1 cellular context compared by ENCODE assay signal in genomic region chr9:126376311-126376902, GRCh38.
TF ChIP-seq lines count a peak whose summit lies in the region.

No MANE protein-coding gene starts in this region.

TF ChIP-seq in HepG2, 621 proteins besides CTCF, POLR2A, EP300 and RAD21 (continued from another document and continues in another):
- TF ChIP-seq MEIS2 (CRISPR knock-in tag; IDR thresholded peaks at IDR 0.05), result 0 out of 2 replicates have a peak, but pooled peaks have one; percentile 24
- TF ChIP-seq RCOR2 (CRISPR knock-in tag; IDR thresholded peaks at IDR 0.05), result no peak
- peak; percentile 34; the same call in 1 of the 2 replicates for TF ChIP-seq YEATS4 (CRISPR knock-in tag; IDR thresholded peaks at IDR 0.05; ENCODE audit: borderline replicate concordance)
- TF ChIP-seq ETV5 (CRISPR knock-in tag; IDR thresholded peaks at IDR 0.05; ENCODE audit: borderline replicate concordance), result peak; percentile 46; the same call in 1 of the 2 replicates
- TF ChIP-seq ZNF570 (CRISPR knock-in tag; IDR thresholded peaks at IDR 0.05; ENCODE audit: borderline replicate concordance), result no peak
- TF ChIP-seq DMAP1 (CRISPR knock-in tag; IDR thresholded peaks at IDR 0.05), result peak; percentile 66
- TF ChIP-seq ZNF652 (CRISPR knock-in tag; IDR thresholded peaks at IDR 0.05; ENCODE audit: borderline replicate concordance, low read depth), result 0 out of 2 replicates have a peak, but pooled peaks have one; percentile 12
- peak; percentile 76; the same call in 1 of the 2 replicates for TF ChIP-seq ZSCAN21 (CRISPR knock-in tag; IDR thresholded peaks at IDR 0.05; ENCODE audit: borderline replicate concordance)
- peak; percentile 78; the same call in 1 of the 2 replicates for TF ChIP-seq ZKSCAN1 (IDR thresholded peaks at IDR 0.05; ENCODE audit: low read length)
- peak; percentile 49; the same call in 1 of the 2 replicates for TF ChIP-seq ARID4A (CRISPR knock-in tag; IDR thresholded peaks at IDR 0.05; ENCODE audit: borderline replicate concordance)
- TF ChIP-seq RORA (CRISPR knock-in tag; IDR thresholded peaks at IDR 0.05), result no peak
- TF ChIP-seq, protein P1, sequence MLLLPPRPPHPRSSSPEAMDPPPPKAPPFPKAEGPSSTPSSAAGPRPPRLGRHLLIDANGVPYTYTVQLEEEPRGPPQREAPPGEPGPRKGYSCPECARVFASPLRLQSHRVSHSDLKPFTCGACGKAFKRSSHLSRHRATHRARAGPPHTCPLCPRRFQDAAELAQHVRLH (CRISPR knock-in tag; IDR thresholded peaks at IDR 0.05; ENCODE audit: borderline replicate concordance, low read depth), result no peak
- TF ChIP-seq ZNF746 (CRISPR knock-in tag; IDR thresholded peaks at IDR 0.05), result peak; percentile 90
- 0 out of 2 replicates have a peak, but pooled peaks have one; percentile 36 for TF ChIP-seq HNF4A (CRISPR knock-in tag; IDR thresholded peaks at IDR 0.05)
- TF ChIP-seq PITX1 (CRISPR knock-in tag; IDR thresholded peaks at IDR 0.05), result peak; percentile 63
- TF ChIP-seq NFIB (CRISPR knock-in tag; IDR thresholded peaks at IDR 0.05; ENCODE audit: borderline replicate concordance), result no peak
- TF ChIP-seq HIVEP1 (CRISPR knock-in tag; IDR thresholded peaks at IDR 0.05), result no peak
- peak; percentile 27; the same call in 1 of the 2 replicates for TF ChIP-seq KMT2B (CRISPR knock-in tag; IDR thresholded peaks at IDR 0.05)
- peak; percentile 37; the same call in 1 of the 2 replicates for TF ChIP-seq ZNF543 (CRISPR knock-in tag; IDR thresholded peaks at IDR 0.05)
- TF ChIP-seq, protein P2, sequence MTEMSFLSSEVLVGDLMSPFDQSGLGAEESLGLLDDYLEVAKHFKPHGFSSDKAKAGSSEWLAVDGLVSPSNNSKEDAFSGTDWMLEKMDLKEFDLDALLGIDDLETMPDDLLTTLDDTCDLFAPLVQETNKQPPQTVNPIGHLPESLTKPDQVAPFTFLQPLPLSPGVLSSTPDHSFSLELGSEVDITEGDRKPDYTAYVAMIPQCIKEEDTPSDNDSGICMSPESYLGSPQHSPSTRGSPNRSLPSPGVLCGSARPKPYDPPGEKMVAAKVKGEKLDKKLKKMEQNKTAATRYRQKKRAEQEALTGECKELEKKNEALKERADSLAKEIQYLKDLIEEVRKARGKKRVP (CRISPR knock-in tag; IDR thresholded peaks at IDR 0.05), result no peak
- no peak for TF ChIP-seq JUN (CRISPR knock-in tag; IDR thresholded peaks at IDR 0.05)
- TF ChIP-seq ZBTB4 (CRISPR knock-in tag; IDR thresholded peaks at IDR 0.05; ENCODE audit: borderline replicate concordance), result no peak
- no peak for TF ChIP-seq ARID3A (IDR thresholded peaks at IDR 0.05; ENCODE audit: low read depth, low read length)
- TF ChIP-seq, protein P3, sequence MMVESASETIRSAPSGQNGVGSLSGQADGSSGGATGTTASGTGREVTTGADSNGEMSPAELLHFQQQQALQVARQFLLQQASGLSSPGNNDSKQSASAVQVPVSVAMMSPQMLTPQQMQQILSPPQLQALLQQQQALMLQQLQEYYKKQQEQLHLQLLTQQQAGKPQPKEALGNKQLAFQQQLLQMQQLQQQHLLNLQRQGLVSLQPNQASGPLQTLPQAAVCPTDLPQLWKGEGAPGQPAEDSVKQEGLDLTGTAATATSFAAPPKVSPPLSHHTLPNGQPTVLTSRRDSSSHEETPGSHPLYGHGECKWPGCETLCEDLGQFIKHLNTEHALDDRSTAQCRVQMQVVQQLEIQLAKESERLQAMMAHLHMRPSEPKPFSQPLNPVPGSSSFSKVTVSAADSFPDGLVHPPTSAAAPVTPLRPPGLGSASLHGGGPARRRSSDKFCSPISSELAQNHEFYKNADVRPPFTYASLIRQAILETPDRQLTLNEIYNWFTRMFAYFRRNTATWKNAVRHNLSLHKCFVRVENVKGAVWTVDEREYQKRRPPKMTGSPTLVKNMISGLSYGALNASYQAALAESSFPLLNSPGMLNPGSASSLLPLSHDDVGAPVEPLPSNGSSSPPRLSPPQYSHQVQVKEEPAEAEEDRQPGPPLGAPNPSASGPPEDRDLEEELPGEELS (CRISPR knock-in tag; IDR thresholded peaks at IDR 0.05), result peak; percentile 79
- no peak for TF ChIP-seq TGIF2 (CRISPR knock-in tag; IDR thresholded peaks at IDR 0.05)
- TF ChIP-seq, protein P4, sequence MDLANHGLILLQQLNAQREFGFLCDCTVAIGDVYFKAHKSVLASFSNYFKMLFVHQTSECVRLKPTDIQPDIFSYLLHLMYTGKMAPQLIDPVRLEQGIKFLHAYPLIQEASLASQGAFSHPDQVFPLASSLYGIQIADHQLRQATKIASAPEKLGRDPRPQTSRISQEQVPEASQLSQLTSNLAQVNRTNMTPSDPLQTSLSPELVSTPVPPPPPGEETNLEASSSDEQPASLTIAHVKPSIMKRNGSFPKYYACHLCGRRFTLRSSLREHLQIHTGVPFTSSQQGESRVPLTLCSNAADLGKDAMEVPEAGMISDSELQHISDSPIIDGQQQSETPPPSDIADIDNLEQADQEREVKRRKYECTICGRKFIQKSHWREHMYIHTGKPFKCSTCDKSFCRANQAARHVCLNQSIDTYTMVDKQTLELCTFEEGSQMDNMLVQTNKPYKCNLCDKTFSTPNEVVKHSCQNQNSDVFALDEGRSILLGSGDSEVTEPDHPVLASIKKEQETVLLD (CRISPR knock-in tag; IDR thresholded peaks at IDR 0.05; ENCODE audit: low read depth), result no peak
- no peak for TF ChIP-seq ZMYM4 (CRISPR knock-in tag; IDR thresholded peaks at IDR 0.05)
- no peak for TF ChIP-seq NR3C1 (CRISPR knock-in tag; IDR thresholded peaks at IDR 0.05)
- TF ChIP-seq HOMEZ (CRISPR knock-in tag; IDR thresholded peaks at IDR 0.05; ENCODE audit: low read depth), result no peak
- TF ChIP-seq ZNF790 (CRISPR knock-in tag; IDR thresholded peaks at IDR 0.05; ENCODE audit: borderline replicate concordance), result no peak
- TF ChIP-seq TARDBP (CRISPR knock-in tag; IDR thresholded peaks at IDR 0.05), result no peak; the same call in 1 of the 2 replicates
- TF ChIP-seq NCOA2 (CRISPR knock-in tag; IDR thresholded peaks at IDR 0.05), result peak; percentile 59; the same call in 1 of the 2 replicates
- peak; percentile 31; the same call in 1 of the 2 replicates for TF ChIP-seq ZNF205 (CRISPR knock-in tag; IDR thresholded peaks at IDR 0.05)
- TF ChIP-seq SATB2 (CRISPR knock-in tag; IDR thresholded peaks at IDR 0.05), result no peak
- no peak for TF ChIP-seq ZFP36L1 (CRISPR knock-in tag; IDR thresholded peaks at IDR 0.05)
- peak; percentile 29; the same call in 1 of the 2 replicates for TF ChIP-seq HDAC1 (CRISPR knock-in tag; IDR thresholded peaks at IDR 0.05)
- TF ChIP-seq FOXP1 (IDR thresholded peaks at IDR 0.05), result no peak
- no peak for TF ChIP-seq FOXP1 (CRISPR knock-in tag; IDR thresholded peaks at IDR 0.05)
- TF ChIP-seq POLR2AphosphoS5 (IDR thresholded peaks at IDR 0.05; ENCODE audit: low read depth, low read length), result peak; percentile 63
- no peak for TF ChIP-seq SP1 (IDR thresholded peaks at IDR 0.05)
- TF ChIP-seq SP1 (CRISPR knock-in tag; IDR thresholded peaks at IDR 0.05), result no peak
- TF ChIP-seq ISL2 (CRISPR knock-in tag; IDR thresholded peaks at IDR 0.05), result peak; percentile 61; the same call in 1 of the 2 replicates
- TF ChIP-seq JDP2 (CRISPR knock-in tag; IDR thresholded peaks at IDR 0.05; ENCODE audit: borderline replicate concordance), result no peak
- TF ChIP-seq TCF7L2 (IDR thresholded peaks at IDR 0.05; ENCODE audit: low read depth, low read length), result no peak
- TF ChIP-seq HOXA3 (CRISPR knock-in tag; IDR thresholded peaks at IDR 0.05), result peak; percentile 82
- no peak for TF ChIP-seq CBX2 (IDR thresholded peaks at IDR 0.05; ENCODE audit: low read depth, low read length)
- TF ChIP-seq CBX2 (CRISPR knock-in tag; IDR thresholded peaks at IDR 0.05; ENCODE audit: low read depth), result no peak
- TF ChIP-seq ZNF275 (CRISPR knock-in tag; IDR thresholded peaks at IDR 0.05; ENCODE audit: borderline replicate concordance), result no peak
- no peak for TF ChIP-seq ZKSCAN5 (CRISPR knock-in tag; IDR thresholded peaks at IDR 0.05)
- no peak for TF ChIP-seq SMAD9 (CRISPR knock-in tag; IDR thresholded peaks at IDR 0.05)
